ENCODE assay signal across 23 cellular contexts in genomic region chr12:3049176-3049575, GRCh38. TPM values are rescaled to one million over a fixed set of nuclear protein-coding genes. Genes with fewer than 3 reads are reported as not detected.
A peak's percentile ranks its signal among the peaks of the same experiment; 100 is the strongest.
DNase-seq lines count a peak whose midpoint lies in the region; ATAC-seq and TF ChIP-seq lines count a peak whose summit lies in the region.
"Had no signal": no experiment of that assay in that cellular context is flagged by ENCODE, and none has a peak within 500 bp of the region (broad histone marks: within the 10 kb centered on the region; RNA-seq: fewer than 3 reads in every experiment).

No MANE protein-coding gene starts in this region.

- peak; percentile 12 for ATAC-seq in body of pancreas
- no peak for ATAC-seq in HG03139 (IDR thresholded peaks at IDR 0.05; ENCODE audit: unreplicated experiment)
- ATAC-seq: SK-N-SH treated with all-trans-retinoic acid at 6 μM for 48 hours had no signal

- H3K9me3 ChIP-seq in Karpas-422 (ENCODE audit: low read length): no peaks in the 10 kb centered on the region
- no peaks in the 10 kb centered on the region for H3K9me3 ChIP-seq in body of pancreas
- no peaks in the 10 kb centered on the region for H3K9me3 ChIP-seq in skeletal muscle tissue (ENCODE audit: control insufficient read depth in 3 of 3, low read length in 3 of 3)
- no peaks in the 10 kb centered on the region for H3K9me3 ChIP-seq in A673 (ENCODE audit: low read depth, low read length, poor library complexity, severe bottlenecking)
- no peaks in the 10 kb centered on the region for H3K9me3 ChIP-seq in thyroid gland
- H3K9me3 ChIP-seq in SK-N-SH: no peaks in the 10 kb centered on the region
- H3K9me3 ChIP-seq: BE2C, MG63, Peyer's patch had no signal

- peaks cover 4% of the 10 kb centered on the region for H3K27me3 Mint-ChIP-seq in nephron (ENCODE audit: low read depth)

- H3K4me2 ChIP-seq in Karpas-422 (ENCODE audit: low read depth, low read length, poor library complexity, severe bottlenecking): peak overlapping the region; percentile 36
- no peak overlapping the region for H3K4me2 ChIP-seq in SK-N-SH

- H3K4me1 Mint-ChIP-seq in nephron: peaks cover 31% of the 10 kb centered on the region
- H3K4me1 Mint-ChIP-seq: CD4-positive, CD25-positive, alpha-beta regulatory T cell had no signal

- no peak for TF ChIP-seq EP300 in SK-N-SH (IDR thresholded peaks at IDR 0.05; ENCODE audit: borderline replicate concordance in 1 of 2, low read depth in 1 of 2, low read length in 1 of 2)

- H3K9me3 Mint-ChIP-seq in nephron: no peaks in the 10 kb centered on the region

- H3K9ac ChIP-seq in Karpas-422 (ENCODE audit: low read length) (no peak overlapping the region; the same call in 1 of the 2 replicates), skeletal muscle tissue (ENCODE audit: low read depth in 1 of 3, low read length in 3 of 3) (no peak overlapping the region), SK-N-SH (no peak overlapping the region)

- POLR2A ChIA-PET in A673 (lab: Charles Lee; ENCODE audit: low non-redundant PET) (no interaction called here), SK-N-SH (lab: Yijun Ruan, JAX) (no interaction called here)

- H3K4me3 Mint-ChIP-seq in nephron: no peak overlapping the region
- H3K4me3 Mint-ChIP-seq: CD4-positive, CD25-positive, alpha-beta regulatory T cell had no signal

- H3K27ac Mint-ChIP-seq in nephron: peak overlapping the region in 2 of 3 experiments; percentile 60 to 63
- H3K27ac Mint-ChIP-seq: CD4-positive, CD25-positive, alpha-beta regulatory T cell had no signal

- peaks cover 22% of the 10 kb centered on the region for H3K4me1 ChIP-seq in Karpas-422 (ENCODE audit: low read length)
- peaks cover 4% of the 10 kb centered on the region for H3K4me1 ChIP-seq in body of pancreas
- peaks cover 15 to 50% (median 31%) of the 10 kb centered on the region in 3 donors for H3K4me1 ChIP-seq in skeletal muscle tissue (ENCODE audit: control insufficient read depth in 3 of 3, insufficient read depth in 3 of 3, low read length in 3 of 3)
- peaks cover 8% of the 10 kb centered on the region for H3K4me1 ChIP-seq in A673 (ENCODE audit: insufficient read depth, low read length, poor library complexity, severe bottlenecking)
- peaks cover 5 to 14% of the 10 kb centered on the region in 2 donors for H3K4me1 ChIP-seq in thyroid gland
- no peaks in the 10 kb centered on the region for H3K4me1 ChIP-seq in SK-N-SH (ENCODE audit: control insufficient read depth in 1 of 2, insufficient read depth in 2 of 2, low read depth in 1 of 2, low read length in 1 of 2)
- H3K4me1 ChIP-seq: BE2C, Peyer's patch had no signal

- no peak for DNase-seq in Karpas-422
- DNase-seq in body of pancreas: no peak
- no peak for DNase-seq in A673 (ENCODE audit: low spot score)
- DNase-seq in thyroid gland: no peak
- DNase-seq in SK-N-SH: no peak
- DNase-seq: BE2C; CD4-positive, CD25-positive, alpha-beta regulatory T cell; DMS153; DND-41; MG63; NCI-H1105 treated with DMSO at 0.1 percent for 48 hours; NCI-H146; NCI-H1930; NCI-H446; NCI-H526; OCI-M1; Peyer's patch; SIG-M5 had no signal

- BruUV-seq in A673 (replicated peaks; lab: Mats Ljungman, UMichigan): no TSS peak

- 59 to 61% methylated on average over 9 of the region's 9 CpGs for WGBS in body of pancreas, 2 donors
- WGBS in thyroid gland, 2 donors: 88 to 96% methylated on average over 9 of the region's 9 CpGs
- 83% methylated on average over 9 of the region's 9 CpGs for WGBS in SK-N-SH (ENCODE audit: low lambda C conversion rate)

- CTCF ChIA-PET in A673 (lab: Charles Lee) (no interaction called here), SK-N-SH (lab: Yijun Ruan, JAX) (interaction anchor here (1.1 to 2.9 kb wide), 4 partner anchors 15 to 226 kb away, joined by 3 to 6 read pairs (median 4); no protein-coding TSS in a partner anchor)

- TF ChIP-seq RAD21 in SK-N-SH (IDR thresholded peaks at IDR 0.05; ENCODE audit: low read length): no peak

- H3K9me2 ChIP-seq in Karpas-422 (replicated peaks; ENCODE audit: insufficient read depth, low read length) (no peaks in the 10 kb centered on the region), SK-N-SH (no peaks in the 10 kb centered on the region)

- no peaks in the 10 kb centered on the region for H3K36me3 Mint-ChIP-seq in nephron (ENCODE audit: low read depth)
- H3K36me3 Mint-ChIP-seq: CD4-positive, CD25-positive, alpha-beta regulatory T cell had no signal

- intact Hi-C loops in body of pancreas (cut with DNase I) (no loop called here), A673 (cut with micrococcal nuclease; ENCODE audit: unreplicated experiment) (no loop called here), thyroid gland (cut with DNase I) (loop anchor here (10.0 kb wide), 1 partner anchor 164 kb away; no protein-coding TSS in a partner anchor)

- H4K20me1 ChIP-seq in Karpas-422 (ENCODE audit: insufficient read depth, low read depth, low read length): no peaks in the 10 kb centered on the region
- H4K20me1 ChIP-seq in SK-N-SH (ENCODE audit: insufficient read depth): no peaks in the 10 kb centered on the region

- no peaks in the 10 kb centered on the region for H3F3A ChIP-seq in SK-N-SH (replicated peaks; ENCODE audit: insufficient read depth)

- H3K79me2 ChIP-seq in Karpas-422 (ENCODE audit: low read length) (no peaks in the 10 kb centered on the region), SK-N-SH (ENCODE audit: insufficient read depth) (no peaks in the 10 kb centered on the region)

- H3K27ac ChIP-seq in Karpas-422 (ENCODE audit: low read length) (no peak overlapping the region), body of pancreas (no peak overlapping the region), skeletal muscle tissue (ENCODE audit: low read depth, low read length) (peak overlapping the region; percentile 47), A673 (ENCODE audit: low read depth, low read length, poor library complexity, severe bottlenecking) (no peak overlapping the region), thyroid gland (no peak overlapping the region), SK-N-SH (ENCODE audit: low read depth in 2 of 2, low read length in 1 of 2) (no peak overlapping the region)
- H3K27ac ChIP-seq: Peyer's patch had no signal

- H2AFZ ChIP-seq in Karpas-422 (ENCODE audit: low read length): no peak overlapping the region
- no peak overlapping the region for H2AFZ ChIP-seq in SK-N-SH (ENCODE audit: low read depth)

- H3K36me3 ChIP-seq in Karpas-422 (ENCODE audit: insufficient read depth, low read length) (no peaks in the 10 kb centered on the region), body of pancreas (replicated peaks in 1 of 2; ENCODE audit: insufficient read depth in 1 of 2, low read depth in 2 of 2) (no peaks in the 10 kb centered on the region), skeletal muscle tissue (ENCODE audit: control insufficient read depth in 3 of 3, insufficient read depth in 3 of 3, low read length in 3 of 3) (peaks cover 0 to 4% (median 0%) of the 10 kb centered on the region in 3 donors), A673 (ENCODE audit: insufficient read depth, low read length, poor library complexity, severe bottlenecking) (no peaks in the 10 kb centered on the region), thyroid gland (no peaks in the 10 kb centered on the region), SK-N-SH (replicated peaks in 1 of 2; ENCODE audit: control insufficient read depth in 1 of 2, insufficient read depth in 2 of 2, low read length in 1 of 2) (no peaks in the 10 kb centered on the region)
- H3K36me3 ChIP-seq: BE2C, MG63, Peyer's patch had no signal

- H3K27me3 ChIP-seq in Karpas-422 (ENCODE audit: low read length) (no peaks in the 10 kb centered on the region), body of pancreas (no peaks in the 10 kb centered on the region), skeletal muscle tissue (ENCODE audit: control insufficient read depth in 3 of 3, insufficient read depth in 3 of 3, low read length in 3 of 3) (no peaks in the 10 kb centered on the region), A673 (replicated peaks; ENCODE audit: insufficient read depth, low read depth, low read length, poor library complexity) (no peaks in the 10 kb centered on the region), thyroid gland (no peaks in the 10 kb centered on the region), SK-N-SH (ENCODE audit: insufficient read depth) (no peaks in the 10 kb centered on the region)
- H3K27me3 ChIP-seq: BE2C, MG63, Peyer's patch had no signal

- TF ChIP-seq POLR2A in body of pancreas (IDR thresholded peaks at IDR 0.05) (no peak), thyroid gland (IDR thresholded peaks at IDR 0.05) (no peak)

- TF ChIP-seq CTCF in body of pancreas (IDR thresholded peaks at IDR 0.05) (no peak), nephron (IDR thresholded peaks at IDR 0.05; ENCODE audit: unreplicated experiment in 3 of 3) (no peak), A673 (conservative IDR thresholded peaks at IDR 0.05; ENCODE audit: low read depth, low read length) (no peak), thyroid gland (IDR thresholded peaks at IDR 0.05) (no peak), SK-N-SH (IDR thresholded peaks at IDR 0.05) (no peak)

- no peak overlapping the region; the same call in 1 of the 2 replicates for H3K4me3 ChIP-seq in Karpas-422 (ENCODE audit: low read length)
- H3K4me3 ChIP-seq in body of pancreas: no peak overlapping the region
- H3K4me3 ChIP-seq in skeletal muscle tissue (ENCODE audit: low read length in 3 of 3): no peak overlapping the region
- no peak overlapping the region for H3K4me3 ChIP-seq in A673 (ENCODE audit: low read depth, low read length, poor library complexity, severe bottlenecking)
- H3K4me3 ChIP-seq in thyroid gland (replicated peaks in 1 of 3): no peak overlapping the region
- no peak overlapping the region for H3K4me3 ChIP-seq in SK-N-SH (ENCODE audit: low read depth in 2 of 2, low read length in 1 of 2)
- H3K4me3 ChIP-seq: K562, MG63, Peyer's patch had no signal

TF ChIP-seq in SK-N-SH, 30 proteins besides CTCF, POLR2A, EP300 and RAD21 (continues in another document):
- TF ChIP-seq NRF1 (IDR thresholded peaks at IDR 0.05; ENCODE audit: low read depth, low read length) (no peak), EZH2phosphoT487 (IDR thresholded peaks at IDR 0.05; ENCODE audit: borderline replicate concordance, low read depth) (no peak), GATA2 (CRISPR knock-in tag; IDR thresholded peaks at IDR 0.05) (no peak), MEF2A (IDR thresholded peaks at IDR 0.05; ENCODE audit: borderline replicate concordance, low read depth) (no peak), CHD2 (IDR thresholded peaks at IDR 0.05; ENCODE audit: low read length, partially characterized antibody) (no peak), GABPA (IDR thresholded peaks at IDR 0.05; ENCODE audit: low read depth) (no peak)

RNA-seq across cellular contexts. Expression of gene TSPAN9, which starts 28.0 kb away (rescaled TPM):
- total RNA-seq in Karpas-422 (2014; rRNA removed; shearing (Covaris generic); ENCODE audit: low replicate concordance): 0.25 and 2.0 TPM in 2 replicates
- total RNA-seq in body of pancreas: 10 to 100 TPM; 14.0 to 18.5 TPM
- total RNA-seq in skeletal muscle tissue: 66.3 TPM
- 35.5 and 41.9 TPM in 2 replicates for total RNA-seq in A673 (2021)
- 10 to 100 TPM; 26.9 to 47.5 (median 33.2) TPM for total RNA-seq in thyroid gland
- polyA plus RNA-seq in SK-N-SH (2012; rRNA removed): 34.9 and 40.1 TPM in 2 replicates
- 22.9 and 33.7 TPM in 2 replicates for polyA plus RNA-seq in SK-N-SH (2012; cell fraction: cytosol; rRNA removed)
- polyA plus RNA-seq in SK-N-SH (2012; cell fraction: nucleus; rRNA removed): 40.6 and 55.1 TPM in 2 replicates
